8 cellular contexts compared by ENCODE assay signal in the genomic region with DNA sequence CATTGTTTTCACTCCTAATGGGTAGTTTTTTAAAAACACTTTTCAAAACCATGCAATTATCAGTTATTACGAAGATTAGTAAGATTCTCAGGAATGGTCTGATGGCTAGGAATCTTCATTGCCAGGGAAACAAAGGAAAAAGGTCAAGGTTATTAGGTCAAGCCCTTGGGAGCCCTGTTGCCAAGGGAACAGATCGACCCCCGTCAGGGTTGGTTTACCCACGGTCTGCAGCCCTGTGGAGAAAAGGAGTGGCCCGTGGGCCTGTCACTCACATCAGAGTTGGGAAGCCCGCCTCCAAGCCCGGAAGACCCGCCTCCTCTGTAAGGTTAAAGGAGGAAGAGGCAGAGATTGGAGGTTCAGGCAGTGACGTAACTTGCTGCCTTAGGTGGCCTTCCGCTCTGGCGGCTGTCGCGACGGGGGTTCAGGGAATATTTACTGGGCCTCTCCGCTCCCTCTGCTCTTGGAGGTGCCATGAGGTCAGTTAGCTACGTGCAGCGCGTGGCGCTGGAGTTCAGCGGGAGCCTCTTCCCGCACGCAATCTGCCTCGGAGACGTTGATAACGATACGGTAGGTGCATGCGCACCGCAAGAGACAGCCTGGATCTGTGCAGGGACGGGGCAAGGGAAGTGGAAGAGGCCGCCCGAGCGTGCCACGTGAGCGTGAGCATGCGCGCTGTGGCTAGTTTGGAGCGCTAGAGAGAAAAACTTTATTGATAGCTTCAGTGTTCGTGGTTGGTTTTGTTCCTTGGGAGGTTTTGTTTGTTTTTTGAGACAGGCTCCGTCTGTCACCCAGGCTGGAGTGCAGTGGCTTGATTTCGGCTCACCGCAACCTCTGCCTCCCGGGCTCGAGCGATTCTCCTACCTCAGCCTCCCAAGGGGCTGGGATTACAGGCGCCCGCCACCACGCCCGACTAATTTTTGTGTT. TPM values are rescaled to one million over a fixed set of nuclear protein-coding genes. Genes with fewer than 3 reads are reported as not detected.
A peak's percentile ranks its signal among the peaks of the same experiment; 100 is the strongest.
DNase-seq lines count a peak whose midpoint lies in the region; ATAC-seq and TF ChIP-seq lines count a peak whose summit lies in the region.

ITFG2 (plus strand) TSS at position 379 of the 924 bp plus-strand sequence; CDS start at position 472, 93 bp downstream.

- H3K27ac ChIP-seq in SK-N-SH (ENCODE audit: low read depth in 2 of 2, low read length in 1 of 2): peak within 1 kb of the TSS; percentile 87 to 96
- peak within 1 kb of the TSS; percentile 61 to 97 (median 91) for H3K27ac ChIP-seq in gastroesophageal sphincter
- H3K27ac ChIP-seq in neutrophil: peak within 1 kb of the TSS; percentile 92
- peak within 1 kb of the TSS; percentile 98 for H3K27ac ChIP-seq in substantia nigra (ENCODE audit: low read depth, low read length, poor library complexity, severe bottlenecking)

- H3K4me3 ChIP-seq in GM06990 (replicated peaks; ENCODE audit: low read depth, low read length) (peak within 1 kb of the TSS; percentile 80), SK-N-SH (ENCODE audit: low read depth in 2 of 2, low read length in 1 of 2) (peak within 1 kb of the TSS; percentile 68 to 81), gastroesophageal sphincter (peak within 1 kb of the TSS; percentile 68 to 74), neutrophil (ENCODE audit: low read depth in 1 of 2, low read length in 1 of 2) (peak within 1 kb of the TSS; percentile 95 to 99)

- TF ChIP-seq RAD21 in SK-N-SH (IDR thresholded peaks at IDR 0.05; ENCODE audit: low read length): no peak

- H2AFZ ChIP-seq in SK-N-SH (ENCODE audit: low read depth): peak within 1 kb of the TSS; percentile 87

- peaks cover 34% of the 10 kb centered on the region for H3K79me2 ChIP-seq in SK-N-SH (ENCODE audit: insufficient read depth)

- TF ChIP-seq POLR2A in gastroesophageal sphincter (IDR thresholded peaks at IDR 0.05): peak; percentile 52 to 77

- H3K4me1 ChIP-seq in SK-N-SH (ENCODE audit: control insufficient read depth in 1 of 2, insufficient read depth in 2 of 2, low read depth in 1 of 2, low read length in 1 of 2) (peaks cover 0 to 3% of the 10 kb centered on the region in 2 experiments; a peak in 1 of 4 replicates), gastroesophageal sphincter (peaks cover 0 to 35% (median 13%) of the 10 kb centered on the region in 3 donors), neutrophil (ENCODE audit: control insufficient read depth in 1 of 2, insufficient read depth in 1 of 2, low read depth in 1 of 2, low read length in 1 of 2) (peaks cover 18 to 19% of the 10 kb centered on the region in 2 experiments)

- under 1% methylated on average over 33 of the region's 48 CpGs for WGBS in SK-N-SH (ENCODE audit: low lambda C conversion rate)
- 0 to 1% methylated on average over 3 to 13 of the region's 48 CpGs for WGBS in gastroesophageal sphincter (ENCODE audit: low coverage in 1 of 2), 2 donors

- TF ChIP-seq EP300 in SK-N-SH (IDR thresholded peaks at IDR 0.05; ENCODE audit: borderline replicate concordance in 1 of 2, low read depth in 1 of 2, low read length in 1 of 2): peak in 1 of 2 experiments; percentile 26; a peak in 2 of 4 replicates
- no peak for TF ChIP-seq EP300 in gastroesophageal sphincter (IDR thresholded peaks at IDR 0.05)

- H3K4me2 ChIP-seq in SK-N-SH: peak within 1 kb of the TSS; percentile 77

- no peaks in the 10 kb centered on the region for H3K9me3 ChIP-seq in SK-N-SH
- H3K9me3 ChIP-seq in gastroesophageal sphincter: no peaks in the 10 kb centered on the region
- no peaks in the 10 kb centered on the region for H3K9me3 ChIP-seq in neutrophil

- TF ChIP-seq CTCF in GM06990 (IDR thresholded peaks at IDR 0.05; ENCODE audit: insufficient read depth, low read length, poor library complexity, severe bottlenecking): no peak
- no peak for TF ChIP-seq CTCF in SK-N-SH (IDR thresholded peaks at IDR 0.05)
- peak in 1 of 4 experiments; percentile 17 for TF ChIP-seq CTCF in gastroesophageal sphincter (IDR thresholded peaks at IDR 0.05)
- TF ChIP-seq CTCF in neutrophil (IDR thresholded peaks at IDR 0.05): peak; percentile 26

- no peaks in the 10 kb centered on the region for H3F3A ChIP-seq in SK-N-SH (replicated peaks; ENCODE audit: insufficient read depth)

- H4K20me1 ChIP-seq in SK-N-SH (ENCODE audit: insufficient read depth): no peaks in the 10 kb centered on the region

- H3K36me3 ChIP-seq in GM06990 (ENCODE audit: control insufficient read depth, insufficient read depth, low read length) (peaks cover 3% of the 10 kb centered on the region), SK-N-SH (replicated peaks in 1 of 2; ENCODE audit: control insufficient read depth in 1 of 2, insufficient read depth in 2 of 2, low read length in 1 of 2) (peaks cover 3 to 5% of the 10 kb centered on the region in 2 experiments), gastroesophageal sphincter (peaks cover 0 to 19% of the 10 kb centered on the region in 2 donors), neutrophil (peaks cover under 1% of the 10 kb centered on the region)

- peak within 1 kb of the TSS; percentile 82 for H3K9ac ChIP-seq in SK-N-SH

- no peaks in the 10 kb centered on the region for H3K9me2 ChIP-seq in SK-N-SH

- POLR2A ChIA-PET in SK-N-SH (lab: Yijun Ruan, JAX): interaction anchor here (0.6 to 1.6 kb wide), 2 partner anchors 17 to 22 kb away, joined by 3 to 4 read pairs; partner anchors contain the start of gene NRIP2

- H3K27me3 ChIP-seq in GM06990 (replicated peaks; ENCODE audit: control insufficient read depth, insufficient read depth, low read length) (no peaks in the 10 kb centered on the region), SK-N-SH (ENCODE audit: insufficient read depth) (no peaks in the 10 kb centered on the region), gastroesophageal sphincter (no peaks in the 10 kb centered on the region), neutrophil (no peaks in the 10 kb centered on the region)

- DNase-seq in GM06990 (ENCODE audit: extremely low read depth, insufficient read length) (peak; percentile 98), NCI-H1048 (lab: John Stamatoyannopoulos, UW) (peak; percentile 94), SK-N-SH (peak; percentile 93), substantia nigra (lab: John Stamatoyannopoulos, UW) (peak; percentile 89 to 100 (median 98))
- peak; percentile 98 for DNase-seq in activated naive CD4-positive, alpha-beta T cell treated with anti-CD3 and anti-CD28 coated beads, Interleukin-2, amount 50 U/mL, for 16 hours

- ATAC-seq in HG02571 (IDR thresholded peaks at IDR 0.05; ENCODE audit: unreplicated experiment) (peak; percentile 98), gastroesophageal sphincter (peak; percentile 98)

- CTCF ChIA-PET in SK-N-SH (lab: Yijun Ruan, JAX): interaction anchor here (0.6 to 3.1 kb wide), 11 partner anchors 16 to 257 kb away, joined by 3 to 14 read pairs (median 4); partner anchors contain the start of gene NRIP2

TF ChIP-seq in SK-N-SH, 30 proteins besides CTCF, POLR2A, EP300 and RAD21 (continues in another document):
- peak; percentile 91 for TF ChIP-seq GABPA (IDR thresholded peaks at IDR 0.05; ENCODE audit: low read depth)
- TF ChIP-seq, protein P1, sequence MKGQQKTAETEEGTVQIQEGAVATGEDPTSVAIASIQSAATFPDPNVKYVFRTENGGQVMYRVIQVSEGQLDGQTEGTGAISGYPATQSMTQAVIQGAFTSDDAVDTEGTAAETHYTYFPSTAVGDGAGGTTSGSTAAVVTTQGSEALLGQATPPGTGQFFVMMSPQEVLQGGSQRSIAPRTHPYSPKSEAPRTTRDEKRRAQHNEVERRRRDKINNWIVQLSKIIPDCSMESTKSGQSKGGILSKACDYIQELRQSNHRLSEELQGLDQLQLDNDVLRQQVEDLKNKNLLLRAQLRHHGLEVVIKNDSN (IDR thresholded peaks at IDR 0.05; ENCODE audit: borderline replicate concordance, low read depth): peak; percentile 90
- TF ChIP-seq NRF1 (IDR thresholded peaks at IDR 0.05; ENCODE audit: low read depth, low read length): peak; percentile 93
- no peak for TF ChIP-seq JUND (IDR thresholded peaks at IDR 0.05)
- TF ChIP-seq TEAD4 (IDR thresholded peaks at IDR 0.05; ENCODE audit: borderline replicate concordance, insufficient read depth): no peak
- TF ChIP-seq CHD2 (IDR thresholded peaks at IDR 0.05; ENCODE audit: low read length, partially characterized antibody): peak; percentile 76
- TF ChIP-seq TAF1 (IDR thresholded peaks at IDR 0.05; ENCODE audit: borderline replicate concordance, low read depth, low read length): peak; percentile 79; the same call in 1 of the 2 replicates
- TF ChIP-seq POLR2AphosphoS5 (IDR thresholded peaks at IDR 0.05; ENCODE audit: low read depth, low read length): peak; percentile 94
- peak; percentile 22 for TF ChIP-seq RCOR1 (IDR thresholded peaks at IDR 0.05; ENCODE audit: low read length)
- TF ChIP-seq ELF1 (IDR thresholded peaks at IDR 0.05): peak; percentile 68
- TF ChIP-seq, protein P2, sequence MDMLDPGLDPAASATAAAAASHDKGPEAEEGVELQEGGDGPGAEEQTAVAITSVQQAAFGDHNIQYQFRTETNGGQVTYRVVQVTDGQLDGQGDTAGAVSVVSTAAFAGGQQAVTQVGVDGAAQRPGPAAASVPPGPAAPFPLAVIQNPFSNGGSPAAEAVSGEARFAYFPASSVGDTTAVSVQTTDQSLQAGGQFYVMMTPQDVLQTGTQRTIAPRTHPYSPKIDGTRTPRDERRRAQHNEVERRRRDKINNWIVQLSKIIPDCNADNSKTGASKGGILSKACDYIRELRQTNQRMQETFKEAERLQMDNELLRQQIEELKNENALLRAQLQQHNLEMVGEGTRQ (IDR thresholded peaks at IDR 0.05; ENCODE audit: borderline replicate concordance, low read depth, low read length): peak; percentile 53; the same call in 1 of the 2 replicates

RNA-seq across cellular contexts. Expression of gene ITFG2, which starts in this region (rescaled TPM):
- 27.2 and 30.1 TPM in 2 replicates for polyA plus RNA-seq in SK-N-SH (2012; rRNA removed)
- 13.9 and 17.1 TPM in 2 replicates for polyA plus RNA-seq in SK-N-SH (2012; cell fraction: cytosol; rRNA removed)
- polyA plus RNA-seq in SK-N-SH (2012; cell fraction: nucleus; rRNA removed): 91.7 and 94.9 TPM in 2 replicates
- 10 to 100 TPM; 11.9 to 29.0 (median 22.1) TPM for total RNA-seq in gastroesophageal sphincter

Comparison
In these comparisons a context has a peak if more than half of its experiments do, and no peak if none do; other contexts are left out.
1. Peak in every context shown above with its lines: DNase-seq, ATAC-seq, H3K4me3 ChIP-seq and H3K27ac ChIP-seq.